In the genomic region with DNA sequence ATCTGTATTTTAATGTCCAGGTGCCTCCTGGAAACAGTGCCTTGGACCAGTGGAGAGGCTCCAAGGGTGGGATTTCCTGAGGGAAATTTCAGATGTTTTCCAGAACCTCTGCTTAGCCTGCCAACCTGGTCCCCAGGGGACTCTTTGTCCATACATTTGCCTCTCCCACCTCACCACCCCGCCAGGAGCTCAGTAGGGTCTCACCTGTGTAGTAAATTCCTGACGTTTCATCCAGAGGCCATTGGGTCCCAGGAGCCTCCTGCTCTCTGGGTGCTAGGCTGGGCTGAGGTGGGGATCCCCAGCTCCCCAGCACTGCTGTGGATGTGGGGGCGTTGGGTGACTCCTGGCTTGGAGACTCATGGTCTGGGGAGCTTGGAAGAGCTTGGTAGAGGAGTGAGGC, we compare ENCODE assay signal across 17 cellular contexts. TPM values are rescaled to one million over a fixed set of nuclear protein-coding genes. Genes with fewer than 3 reads are reported as not detected.
DNase-seq lines count a peak whose midpoint lies in the region; ATAC-seq and TF ChIP-seq lines count a peak whose summit lies in the region.
"Had no signal": no experiment of that assay in that cellular context is flagged by ENCODE, and none has a peak within 500 bp of the region (broad histone marks: within the 10 kb centered on the region; RNA-seq: fewer than 3 reads in every experiment).

No MANE protein-coding gene starts in this region.

- H3K9me3 Mint-ChIP-seq in activated CD4-positive, alpha-beta T cell treated with anti-CD3 and anti-CD28 coated beads, Interleukin-2, amount 10 ng/mL, durations not matched to agents 7 days and 5 days: peaks cover 4% of the 10 kb centered on the region
- H3K9me3 Mint-ChIP-seq in CD4-positive, CD25-positive, alpha-beta regulatory T cell: peaks cover 0 to 5% (median 0%) of the 10 kb centered on the region in 7 donors
- no peaks in the 10 kb centered on the region for H3K9me3 Mint-ChIP-seq in activated CD8-positive, alpha-beta T cell treated with anti-CD3 and anti-CD28 coated beads for 36 hours
- H3K9me3 Mint-ChIP-seq in naive thymus-derived CD8-positive, alpha-beta T cell: peaks cover 0 to 4% (median 0%) of the 10 kb centered on the region in 9 donors

- no peak for DNase-seq in activated CD4-positive, alpha-beta T cell treated with anti-CD3 and anti-CD28 coated beads, Interleukin-2, amount 10 ng/mL, durations not matched to agents 7 days and 5 days
- no peak for DNase-seq in activated CD4-positive, alpha-beta T cell treated with anti-CD3 and anti-CD28 coated beads, Interleukin-2, amount 50 U/mL, for 4 hours
- no peak for DNase-seq in CD4-positive, CD25-positive, alpha-beta regulatory T cell
- DNase-seq in activated CD8-positive, alpha-beta T cell treated with anti-CD3 and anti-CD28 coated beads for 36 hours: no peak
- no peak for DNase-seq in naive thymus-derived CD8-positive, alpha-beta T cell
- no peak for DNase-seq in globus pallidus (ENCODE audit: low spot score)
- DNase-seq: activated CD4-positive, alpha-beta T cell treated with anti-CD3 and anti-CD28 coated beads for 48 hours; adrenal gland; C1 segment of cervical spinal cord; GDM1; left ventricle myocardium superior; mucosa of descending colon; NCI-H1436; occipital lobe had no signal

- peaks cover 33% of the 10 kb centered on the region for H3K36me3 ChIP-seq in CD4-positive, CD25-positive, alpha-beta regulatory T cell (ENCODE audit: control insufficient read depth, insufficient read depth, low read length)
- H3K36me3 ChIP-seq: adrenal gland had no signal

- TF ChIP-seq CTCF in activated CD8-positive, alpha-beta T cell treated with anti-CD3 and anti-CD28 coated beads for 36 hours (IDR thresholded peaks at IDR 0.05): no peak

- CTCF ChIA-PET in activated CD4-positive, alpha-beta T cell treated with anti-CD3 and anti-CD28 coated beads, Interleukin-2, amount 10 ng/mL, durations not matched to agents 7 days and 5 days (lab: Charles Lee): interaction anchor here (0.9 to 1.4 kb wide), 2 partner anchors 11 to 15 kb away, joined by 3 read pairs; no protein-coding TSS in a partner anchor
- CTCF ChIA-PET in activated CD8-positive, alpha-beta T cell treated with anti-CD3 and anti-CD28 coated beads for 36 hours (lab: Charles Lee): interaction anchor here (1.2 kb wide), 1 partner anchor 126 kb away, joined by 3 read pairs; no protein-coding TSS in a partner anchor

- H3K27me3 ChIP-seq in CD4-positive, CD25-positive, alpha-beta regulatory T cell (ENCODE audit: control insufficient read depth, insufficient read depth, low read length): no peaks in the 10 kb centered on the region
- H3K27me3 ChIP-seq: adrenal gland had no signal

- intact Hi-C loops in activated CD8-positive, alpha-beta T cell treated with anti-CD3 and anti-CD28 coated beads for 36 hours (cut with micrococcal nuclease): no loop called here

- H3K36me3 Mint-ChIP-seq in activated CD4-positive, alpha-beta T cell treated with anti-CD3 and anti-CD28 coated beads, Interleukin-2, amount 10 ng/mL, durations not matched to agents 7 days and 5 days (ENCODE audit: low read depth): peaks cover 69% of the 10 kb centered on the region
- H3K36me3 Mint-ChIP-seq in CD4-positive, CD25-positive, alpha-beta regulatory T cell: peaks cover 57% of the 10 kb centered on the region
- peaks cover 47% of the 10 kb centered on the region for H3K36me3 Mint-ChIP-seq in activated CD8-positive, alpha-beta T cell treated with anti-CD3 and anti-CD28 coated beads for 36 hours (ENCODE audit: low read depth)
- peaks cover 11 to 61% (median 50%) of the 10 kb centered on the region in 3 donors for H3K36me3 Mint-ChIP-seq in naive thymus-derived CD8-positive, alpha-beta T cell

- H3K27ac Mint-ChIP-seq in activated CD4-positive, alpha-beta T cell treated with anti-CD3 and anti-CD28 coated beads, Interleukin-2, amount 10 ng/mL, durations not matched to agents 7 days and 5 days: peak overlapping the region; percentile 66
- H3K27ac Mint-ChIP-seq in CD4-positive, CD25-positive, alpha-beta regulatory T cell: peak overlapping the region in 2 of 3 donors; percentile 97 to 99
- H3K27ac Mint-ChIP-seq in activated CD8-positive, alpha-beta T cell treated with anti-CD3 and anti-CD28 coated beads for 36 hours: peak overlapping the region; percentile 48
- peak overlapping the region; percentile 83 to 100 (median 99) for H3K27ac Mint-ChIP-seq in naive thymus-derived CD8-positive, alpha-beta T cell

- H3K4me1 Mint-ChIP-seq in activated CD4-positive, alpha-beta T cell treated with anti-CD3 and anti-CD28 coated beads, Interleukin-2, amount 10 ng/mL, durations not matched to agents 7 days and 5 days: peaks cover 74% of the 10 kb centered on the region
- H3K4me1 Mint-ChIP-seq in CD4-positive, CD25-positive, alpha-beta regulatory T cell: peaks cover 8 to 87% (median 64%) of the 10 kb centered on the region in 4 donors
- H3K4me1 Mint-ChIP-seq in activated CD8-positive, alpha-beta T cell treated with anti-CD3 and anti-CD28 coated beads for 36 hours (ENCODE audit: low read depth): peaks cover 64% of the 10 kb centered on the region
- peaks cover 31 to 92% (median 82%) of the 10 kb centered on the region in 4 donors for H3K4me1 Mint-ChIP-seq in naive thymus-derived CD8-positive, alpha-beta T cell

- no peak overlapping the region for H3K27ac ChIP-seq in CD4-positive, CD25-positive, alpha-beta regulatory T cell (ENCODE audit: insufficient read depth, low read length, poor library complexity, severe bottlenecking)
- H3K27ac ChIP-seq: adrenal gland, HL-60 had no signal

- peak overlapping the region; percentile 93 for H3K4me3 ChIP-seq in CD4-positive, CD25-positive, alpha-beta regulatory T cell (ENCODE audit: low read depth, low read length)
- H3K4me3 ChIP-seq: adrenal gland, mucosa of descending colon had no signal

- no peaks in the 10 kb centered on the region for H3K27me3 Mint-ChIP-seq in activated CD4-positive, alpha-beta T cell treated with anti-CD3 and anti-CD28 coated beads, Interleukin-2, amount 10 ng/mL, durations not matched to agents 7 days and 5 days
- H3K27me3 Mint-ChIP-seq in CD4-positive, CD25-positive, alpha-beta regulatory T cell: no peaks in the 10 kb centered on the region
- no peaks in the 10 kb centered on the region for H3K27me3 Mint-ChIP-seq in activated CD8-positive, alpha-beta T cell treated with anti-CD3 and anti-CD28 coated beads for 36 hours
- no peaks in the 10 kb centered on the region for H3K27me3 Mint-ChIP-seq in naive thymus-derived CD8-positive, alpha-beta T cell

- no peaks in the 10 kb centered on the region for H3K9me3 ChIP-seq in CD4-positive, CD25-positive, alpha-beta regulatory T cell (ENCODE audit: control insufficient read depth in 2 of 2, low read length in 2 of 2)
- H3K9me3 ChIP-seq: adrenal gland, mucosa of descending colon had no signal

- H3K4me3 Mint-ChIP-seq in activated CD4-positive, alpha-beta T cell treated with anti-CD3 and anti-CD28 coated beads, Interleukin-2, amount 10 ng/mL, durations not matched to agents 7 days and 5 days: no peak overlapping the region
- H3K4me3 Mint-ChIP-seq in CD4-positive, CD25-positive, alpha-beta regulatory T cell: peak overlapping the region; percentile 96 to 100 (median 98)
- no peak overlapping the region for H3K4me3 Mint-ChIP-seq in activated CD8-positive, alpha-beta T cell treated with anti-CD3 and anti-CD28 coated beads for 36 hours
- H3K4me3 Mint-ChIP-seq in naive thymus-derived CD8-positive, alpha-beta T cell: peak overlapping the region; percentile 45 to 99 (median 97)

- POLR2A ChIA-PET in activated CD4-positive, alpha-beta T cell treated with anti-CD3 and anti-CD28 coated beads, Interleukin-2, amount 10 ng/mL, durations not matched to agents 7 days and 5 days (lab: Charles Lee): no interaction called here
- POLR2A ChIA-PET in activated CD8-positive, alpha-beta T cell treated with anti-CD3 and anti-CD28 coated beads for 36 hours (lab: Charles Lee): interaction anchor here (0.7 kb wide), 1 partner anchor 18 kb away, joined by 3 read pairs; no protein-coding TSS in a partner anchor
- POLR2A ChIA-PET in naive thymus-derived CD8-positive, alpha-beta T cell (lab: Charles Lee): interaction anchor here (1.3 kb wide), 1 partner anchor 13 kb away, joined by 3 read pairs; no protein-coding TSS in a partner anchor

- ATAC-seq in CD4-positive, CD25-positive, alpha-beta regulatory T cell (ENCODE audit: low read depth in 2 of 2): no peak
- ATAC-seq in activated CD8-positive, alpha-beta T cell treated with anti-CD3 and anti-CD28 coated beads for 36 hours: no peak
- ATAC-seq in naive thymus-derived CD8-positive, alpha-beta T cell: no peak
- ATAC-seq in GM21367 (IDR thresholded peaks at IDR 0.05; ENCODE audit: unreplicated experiment) (no peak), HG03342 (IDR thresholded peaks at IDR 0.05; ENCODE audit: unreplicated experiment) (no peak)
- ATAC-seq: left ventricle myocardium superior, mucosa of descending colon had no signal

- H3K4me1 ChIP-seq in CD4-positive, CD25-positive, alpha-beta regulatory T cell (ENCODE audit: control insufficient read depth, insufficient read depth, low read length, poor library complexity, severe bottlenecking): peaks cover 49% of the 10 kb centered on the region

RNA-seq across cellular contexts. Expression of gene NLRP1, which starts 2.7 kb away (rescaled TPM):
- total RNA-seq in activated CD4-positive, alpha-beta T cell treated with anti-CD3 and anti-CD28 coated beads, Interleukin-2, amount 10 ng/mL, durations not matched to agents 7 days and 5 days: 10 to 100 TPM; 81.3 to 82.5 TPM
- total RNA-seq in CD4-positive, CD25-positive, alpha-beta regulatory T cell: 279 TPM
- polyA plus RNA-seq in CD4-positive, CD25-positive, alpha-beta regulatory T cell: 10 to 100 TPM; 25.5 to 33.2 (median 30.7) TPM
- 10 to 100 TPM; 26.0 to 28.2 TPM for total RNA-seq in activated CD8-positive, alpha-beta T cell treated with anti-CD3 and anti-CD28 coated beads for 36 hours
- 100 to 1,000 TPM; 354 to 370 TPM for total RNA-seq in naive thymus-derived CD8-positive, alpha-beta T cell
- 10 to 100 TPM; 18.4 to 47.9 (median 33.2) TPM for polyA plus RNA-seq in naive thymus-derived CD8-positive, alpha-beta T cell

Comparison
In these comparisons a context has a peak if more than half of its experiments do, and no peak if none do; other contexts are left out.
1. H3K27ac Mint-ChIP-seq: peak in every context shown above with its lines; median percentile 99 in naive thymus-derived CD8-positive, alpha-beta T cell; 98 in CD4-positive, CD25-positive, alpha-beta regulatory T cell; 66 in activated CD4-positive, alpha-beta T cell treated with anti-CD3 and anti-CD28 coated beads, Interleukin-2, amount 10 ng/mL, durations not matched to agents 7 days and 5 days; 48 in activated CD8-positive, alpha-beta T cell treated with anti-CD3 and anti-CD28 coated beads for 36 hours.
2. H3K4me3 Mint-ChIP-seq: peak in CD4-positive, CD25-positive, alpha-beta regulatory T cell (4 of 4) and naive thymus-derived CD8-positive, alpha-beta T cell (10 of 10); none in activated CD4-positive, alpha-beta T cell treated with anti-CD3 and anti-CD28 coated beads, Interleukin-2, amount 10 ng/mL, durations not matched to agents 7 days and 5 days (single experiment) and activated CD8-positive, alpha-beta T cell treated with anti-CD3 and anti-CD28 coated beads for 36 hours (single experiment).